In the genomic region with DNA sequence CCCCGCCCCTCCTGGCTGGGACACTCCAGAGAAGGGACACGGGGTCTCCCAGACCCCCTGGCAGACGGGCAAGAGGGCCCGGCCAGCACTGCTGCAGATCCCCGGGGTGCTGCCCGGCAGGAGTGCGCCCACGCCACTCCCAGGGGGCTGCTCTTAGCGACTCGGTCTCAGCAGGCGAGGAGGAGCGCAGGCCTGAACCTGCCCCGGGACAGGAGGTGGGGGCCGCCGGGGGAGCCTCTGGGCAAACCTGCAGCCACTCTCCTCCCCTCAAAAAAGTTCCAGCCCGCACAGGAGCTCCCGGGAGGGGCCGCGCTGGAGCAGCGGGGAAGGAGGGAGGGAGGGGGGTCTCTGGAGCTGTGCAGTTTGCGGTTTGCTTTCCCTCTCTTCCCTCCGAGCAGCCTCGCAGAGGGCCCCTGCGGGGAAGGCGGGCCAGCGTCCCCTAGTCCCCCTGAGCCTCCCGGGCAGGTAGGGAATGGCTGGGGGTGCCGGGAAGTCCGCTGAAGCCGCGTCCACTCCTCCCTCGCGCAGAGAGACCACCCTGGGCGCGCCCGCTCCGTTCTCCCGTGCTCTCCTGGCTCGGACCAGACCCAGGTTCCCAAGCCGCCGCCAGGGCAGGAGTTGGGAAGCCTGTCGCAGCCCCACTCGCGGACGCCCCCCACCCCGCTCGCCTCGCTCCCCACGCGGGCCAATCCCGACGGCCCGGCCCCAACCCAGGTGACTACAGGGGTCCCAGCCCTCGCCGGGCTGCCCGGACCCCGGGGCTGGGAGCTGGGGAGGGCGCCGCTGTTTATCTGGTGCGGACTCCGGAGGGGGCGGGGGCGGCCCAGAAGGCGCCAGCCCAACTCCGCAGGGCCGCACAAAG, we compare ENCODE assay signal across 8 cellular contexts. TPM values are rescaled to one million over a fixed set of nuclear protein-coding genes. Genes with fewer than 3 reads are reported as not detected.
DNase-seq lines count a peak whose midpoint lies in the region; ATAC-seq and TF ChIP-seq lines count a peak whose summit lies in the region.

No MANE protein-coding gene starts in this region.

- peak overlapping the region; percentile 95 for H3K27ac ChIP-seq in 22Rv1
- H3K27ac ChIP-seq in HUES64 (ENCODE audit: low read depth, low read length): peak overlapping the region; percentile 44; the same call in 1 of the 2 replicates
- peak overlapping the region; percentile 95 for H3K27ac ChIP-seq in endodermal cell (ENCODE audit: low read depth, low read length)
- H3K27ac ChIP-seq in muscle layer of colon (ENCODE audit: low read depth, low read length): peak overlapping the region; percentile 84

- WGBS in HUES64: 2% methylated on average over 66 of the region's 66 CpGs
- WGBS in endodermal cell (ENCODE audit: insufficient coverage in 1 of 2, insufficient read length in 1 of 2), 2 experiments: 12 to 13% methylated on average over 17 to 66 of the region's 66 CpGs

- H3K27ac Mint-ChIP-seq in endodermal cell: no peak overlapping the region

- H3K4me3 ChIP-seq in HUES64 (ENCODE audit: low read length) (peak overlapping the region; percentile 56), endodermal cell (ENCODE audit: low read length) (peak overlapping the region; percentile 73), muscle layer of colon (ENCODE audit: low read depth in 1 of 2, low read length in 2 of 2) (peak overlapping the region; percentile 25 to 32)

- DNase-seq in endodermal cell: peak; percentile 73
- no peak for DNase-seq in effector CD4-positive, alpha-beta T cell
- no peak for DNase-seq in DMS114 treated with DMSO at 0.1 percent for 48 hours (lab: John Stamatoyannopoulos, UW; ENCODE audit: unreplicated experiment)

- TF ChIP-seq CTCF in 22Rv1 (IDR thresholded peaks at IDR 0.05) (no peak), endodermal cell (conservative IDR thresholded peaks at IDR 0.05) (peak; percentile 55)

- H3K4me1 Mint-ChIP-seq in endodermal cell: peaks cover 14% of the 10 kb centered on the region

- H3K36me3 Mint-ChIP-seq in endodermal cell (ENCODE audit: low read depth): peaks cover 2% of the 10 kb centered on the region

- peak overlapping the region; percentile 54 for H3K4me3 Mint-ChIP-seq in endodermal cell

- H3K9ac ChIP-seq in HUES64 (ENCODE audit: low read depth, low read length) (peak overlapping the region; percentile 58), endodermal cell (ENCODE audit: extremely low read depth, low read length, poor library complexity, severe bottlenecking) (no peak overlapping the region), muscle layer of colon (ENCODE audit: low read length) (no peak overlapping the region)

- H3K27me3 ChIP-seq in HUES64 (ENCODE audit: insufficient read depth, low read length) (peaks cover 10% of the 10 kb centered on the region; the same call in 1 of the 2 replicates), endodermal cell (ENCODE audit: control insufficient read depth, insufficient read depth, low read length, poor library complexity, severe bottlenecking) (peaks cover 25% of the 10 kb centered on the region), muscle layer of colon (ENCODE audit: control insufficient read depth in 1 of 2, insufficient read depth in 2 of 2, low read length in 2 of 2) (no peaks in the 10 kb centered on the region)

- no peaks in the 10 kb centered on the region for H3K9me3 Mint-ChIP-seq in endodermal cell

- no peak for ATAC-seq in HG03097 (IDR thresholded peaks at IDR 0.05; ENCODE audit: low FRiP score, unreplicated experiment)
- no peak for ATAC-seq in HG03039 (IDR thresholded peaks at IDR 0.05; ENCODE audit: unreplicated experiment)

- H3K4me1 ChIP-seq in HUES64 (ENCODE audit: insufficient read depth, low read length): peaks cover 8% of the 10 kb centered on the region
- peaks cover 6% of the 10 kb centered on the region for H3K4me1 ChIP-seq in endodermal cell (ENCODE audit: control insufficient read depth, insufficient read depth, low read length)
- H3K4me1 ChIP-seq in muscle layer of colon (ENCODE audit: insufficient read depth, low read length): peaks cover 46% of the 10 kb centered on the region

- peaks cover 11% of the 10 kb centered on the region for H3K27me3 Mint-ChIP-seq in endodermal cell (ENCODE audit: insufficient read depth)

- H3K36me3 ChIP-seq in HUES64 (ENCODE audit: insufficient read depth, low read length) (0 out of 2 replicates have a peak, but pooled peaks cover 9% of the 10 kb centered on the region), endodermal cell (ENCODE audit: control insufficient read depth, insufficient read depth, low read length) (no peaks in the 10 kb centered on the region), muscle layer of colon (ENCODE audit: insufficient read depth, low read length) (peaks cover 11% of the 10 kb centered on the region)

- H3K9me3 ChIP-seq in HUES64 (ENCODE audit: insufficient read depth, low read depth, low read length): no peaks in the 10 kb centered on the region
- no peaks in the 10 kb centered on the region for H3K9me3 ChIP-seq in endodermal cell (ENCODE audit: control insufficient read depth, low read length)
- no peaks in the 10 kb centered on the region for H3K9me3 ChIP-seq in muscle layer of colon (ENCODE audit: low read length)

RNA-seq across cellular contexts. Expression of a gene that starts 44.2 kb away (rescaled TPM):
- 6.4 TPM for polyA plus RNA-seq in HUES64 (2013, experiment 1 of 2)
- polyA plus RNA-seq in HUES64 (2013, experiment 2 of 2): 7.7 TPM
- total RNA-seq in endodermal cell: 10 to 100 TPM; 12.4 to 16.7 TPM
- polyA plus RNA-seq in endodermal cell (2013, experiment 1 of 2): 6.4 TPM
- 6.8 TPM for polyA plus RNA-seq in endodermal cell (2013, experiment 2 of 2)

Comparison
In these comparisons a context has a peak if more than half of its experiments do, and no peak if none do; other contexts are left out.
1. H3K27ac ChIP-seq: peak in every context shown above with its lines; median percentile 95 in 22Rv1; 95 in endodermal cell; 84 in muscle layer of colon; 44 in HUES64.